Comparison of ENCODE assay signal across 17 cellular contexts in genomic region chr2:196464311-196464710, GRCh38.
DNase-seq lines count a peak whose midpoint lies in the region; ATAC-seq and TF ChIP-seq lines count a peak whose summit lies in the region.
"Had no signal": no experiment of that assay in that cellular context is flagged by ENCODE, and none has a peak within 500 bp of the region (broad histone marks: within the 10 kb centered on the region; RNA-seq: fewer than 3 reads in every experiment).

No MANE protein-coding gene starts in this region.

- H3K9me1 ChIP-seq in IMR-90 (ENCODE audit: insufficient read depth, low read length): no peaks in the 10 kb centered on the region

- intact Hi-C loops in IMR-90 (cut with micrococcal nuclease): loop anchor here (10.0 kb wide), 1 partner anchor 300 kb away; no protein-coding TSS in a partner anchor
- intact Hi-C loops in prostate gland (cut with DNase I): no loop called here
- intact Hi-C loops in naive thymus-derived CD4-positive, alpha-beta T cell (cut with micrococcal nuclease): no loop called here

- peaks cover 6 to 9% (median 8%) of the 10 kb centered on the region in 7 donors for H3K4me1 Mint-ChIP-seq in naive thymus-derived CD4-positive, alpha-beta T cell

- no peak overlapping the region for H3K4me2 ChIP-seq in IMR-90 (ENCODE audit: low read depth, low read length)

- peaks cover 0 to 10% (median 3%) of the 10 kb centered on the region in 11 donors for H3K9me3 Mint-ChIP-seq in naive thymus-derived CD4-positive, alpha-beta T cell

- no peaks in the 10 kb centered on the region for H4K20me1 ChIP-seq in IMR-90 (ENCODE audit: insufficient read depth, low read length)

- in situ Hi-C loops in IMR-90 (cut with MboI; ENCODE audit: low sequenced_read_pairs): no loop called here

- ATAC-seq in IMR-90 (ENCODE audit: low read depth): no peak
- no peak for ATAC-seq in naive thymus-derived CD4-positive, alpha-beta T cell
- ATAC-seq: GM12878 had no signal

- no peak overlapping the region for H3K27ac Mint-ChIP-seq in naive thymus-derived CD4-positive, alpha-beta T cell
- H3K27ac Mint-ChIP-seq: CD4-positive, alpha-beta memory T cell; HFFc6 had no signal

- TF ChIP-seq POLR2A in IMR-90 (IDR thresholded peaks at IDR 0.05; ENCODE audit: low read depth, low read length): no peak
- TF ChIP-seq POLR2A in prostate gland (IDR thresholded peaks at IDR 0.05): no peak

- no peak overlapping the region for H2BK5ac ChIP-seq in IMR-90 (ENCODE audit: low read depth, low read length, poor library complexity, severe bottlenecking)

- H3K36me3 Mint-ChIP-seq in naive thymus-derived CD4-positive, alpha-beta T cell: no peaks in the 10 kb centered on the region
- H3K36me3 Mint-ChIP-seq: CD4-positive, alpha-beta memory T cell had no signal

- no peak overlapping the region for H4K5ac ChIP-seq in IMR-90 (ENCODE audit: low read depth, low read length)

- H2BK20ac ChIP-seq in IMR-90 (ENCODE audit: low read depth, low read length): no peak overlapping the region

- H2AK5ac ChIP-seq in IMR-90 (ENCODE audit: low read depth, low read length): no peak overlapping the region

- no peak overlapping the region for H3K9ac ChIP-seq in IMR-90 (ENCODE audit: low read depth, low read length)

- no peak overlapping the region for H3K4ac ChIP-seq in IMR-90 (ENCODE audit: low read depth, low read length)

- peaks cover 18 to 66% (median 41%) of the 10 kb centered on the region in 5 donors for H3K27me3 Mint-ChIP-seq in naive thymus-derived CD4-positive, alpha-beta T cell

- no peak overlapping the region for H4K91ac ChIP-seq in IMR-90 (ENCODE audit: insufficient read depth, low read depth, low read length)

- no peak overlapping the region for H3K4me3 ChIP-seq in IMR-90 (ENCODE audit: insufficient read depth, low read depth, low read length)
- no peak overlapping the region for H3K4me3 ChIP-seq in foreskin fibroblast (ENCODE audit: low read depth in 1 of 2, low read length in 2 of 2)
- no peak overlapping the region for H3K4me3 ChIP-seq in prostate gland
- H3K4me3 ChIP-seq in naive thymus-derived CD4-positive, alpha-beta T cell (ENCODE audit: low read length): no peak overlapping the region
- H3K4me3 ChIP-seq in right atrium auricular region: no peak overlapping the region
- H3K4me3 ChIP-seq: GM12878, SJCRH30 had no signal

- no peak overlapping the region for H3K27ac ChIP-seq in IMR-90 (ENCODE audit: insufficient read depth, low read length)
- no peak overlapping the region for H3K27ac ChIP-seq in prostate gland
- H3K27ac ChIP-seq in naive thymus-derived CD4-positive, alpha-beta T cell (ENCODE audit: low read depth, low read length): no peak overlapping the region
- H3K27ac ChIP-seq in right atrium auricular region: no peak overlapping the region
- H3K27ac ChIP-seq: SJCRH30 had no signal

- H3K4me1 ChIP-seq in IMR-90 (ENCODE audit: control insufficient read depth, insufficient read depth, low read length) (no peaks in the 10 kb centered on the region), prostate gland (replicated peaks) (no peaks in the 10 kb centered on the region), right atrium auricular region (no peaks in the 10 kb centered on the region)
- H3K4me1 ChIP-seq in naive thymus-derived CD4-positive, alpha-beta T cell (ENCODE audit: control insufficient read depth in 2 of 2, insufficient read depth in 2 of 2, low read length in 2 of 2): peaks cover 0 to 3% of the 10 kb centered on the region in 2 donors
- H3K4me1 ChIP-seq: SJCRH30 had no signal

- H3K56ac ChIP-seq in IMR-90 (ENCODE audit: extremely low read depth, insufficient read depth, low read length): no peak overlapping the region

- no peak overlapping the region for H3K23ac ChIP-seq in IMR-90 (ENCODE audit: low read depth, low read length)

- POLR2A ChIA-PET in IMR-90 (lab: Charles Lee; ENCODE audit: unreplicated experiment): no interaction called here
- POLR2A ChIA-PET in naive thymus-derived CD4-positive, alpha-beta T cell (lab: Charles Lee): no interaction called here

- H3K36me3 ChIP-seq in IMR-90 (ENCODE audit: control insufficient read depth, insufficient read depth, low read length): no peaks in the 10 kb centered on the region
- H3K36me3 ChIP-seq in prostate gland: no peaks in the 10 kb centered on the region
- H3K36me3 ChIP-seq in naive thymus-derived CD4-positive, alpha-beta T cell (ENCODE audit: control insufficient read depth in 2 of 3, insufficient read depth in 3 of 3, low read length in 3 of 3): no peaks in the 10 kb centered on the region
- H3K36me3 ChIP-seq in right atrium auricular region: no peaks in the 10 kb centered on the region
- H3K36me3 ChIP-seq: SJCRH30 had no signal

- no peak overlapping the region for H3K14ac ChIP-seq in IMR-90 (replicated peaks; ENCODE audit: low read depth, low read length)

- H4K8ac ChIP-seq in IMR-90 (ENCODE audit: low read depth in 2 of 2, low read length in 2 of 2): no peak overlapping the region

- dilution Hi-C loops in IMR-90 (cut with HindIII; ENCODE audit: low sequenced_read_pairs, unreplicated experiment): no loop called here

- H2AK9ac ChIP-seq in IMR-90 (replicated peaks; ENCODE audit: low read depth, low read length, poor library complexity): no peak overlapping the region

- BruUV-seq in IMR-90 (replicated peaks; lab: Mats Ljungman, UMichigan): no TSS peak

- H3K27me3 ChIP-seq in IMR-90 (ENCODE audit: control insufficient read depth, insufficient read depth, low read length) (peaks cover 6% of the 10 kb centered on the region), prostate gland (replicated peaks; ENCODE audit: insufficient read depth) (no peaks in the 10 kb centered on the region), right atrium auricular region (no peaks in the 10 kb centered on the region)
- H3K27me3 ChIP-seq in naive thymus-derived CD4-positive, alpha-beta T cell (ENCODE audit: control insufficient read depth in 2 of 2, insufficient read depth in 2 of 2, low read length in 2 of 2): no peaks in the 10 kb centered on the region
- H3K27me3 ChIP-seq: SJCRH30 had no signal

- H3K4me3 Mint-ChIP-seq in naive thymus-derived CD4-positive, alpha-beta T cell: no peak overlapping the region
- H3K4me3 Mint-ChIP-seq: CD4-positive, alpha-beta memory T cell; HFFc6 had no signal

- no peaks in the 10 kb centered on the region for H3K79me1 ChIP-seq in IMR-90 (ENCODE audit: low read depth in 1 of 2, low read length in 2 of 2)

- H2BK120ac ChIP-seq in IMR-90 (ENCODE audit: low read depth, low read length): no peak overlapping the region

- CTCF ChIA-PET in IMR-90 (lab: Yijun Ruan, JAX): interaction anchor here (3.5 kb wide), 1 partner anchor 11 kb away, joined by 13 read pairs; no protein-coding TSS in a partner anchor
- CTCF ChIA-PET in naive thymus-derived CD4-positive, alpha-beta T cell (lab: Charles Lee): interaction anchor here (0.7 kb wide), 1 partner anchor 332 kb away, joined by 3 read pairs; no protein-coding TSS in a partner anchor

- H2BK15ac ChIP-seq in IMR-90 (ENCODE audit: low read depth, low read length): no peak overlapping the region

- TF ChIP-seq RAD21 in IMR-90 (IDR thresholded peaks at IDR 0.05; ENCODE audit: low read length): no peak

- H3K9me3 ChIP-seq in IMR-90 (ENCODE audit: control insufficient read depth, insufficient read depth, low read length): no peaks in the 10 kb centered on the region
- H3K9me3 ChIP-seq in prostate gland: no peaks in the 10 kb centered on the region
- no peaks in the 10 kb centered on the region for H3K9me3 ChIP-seq in naive thymus-derived CD4-positive, alpha-beta T cell (ENCODE audit: control insufficient read depth in 2 of 3, low read length in 3 of 3)
- H3K9me3 ChIP-seq in right atrium auricular region: no peaks in the 10 kb centered on the region
- H3K9me3 ChIP-seq: SJCRH30 had no signal

- H2AFZ ChIP-seq in IMR-90 (replicated peaks; ENCODE audit: low read length, poor library complexity): no peak overlapping the region

- no peak for TF ChIP-seq CTCF in IMR-90 (conservative IDR thresholded peaks at IDR 0.05; ENCODE audit: low read depth, low read length)
- no peak for TF ChIP-seq CTCF in foreskin fibroblast (IDR thresholded peaks at IDR 0.05; ENCODE audit: low read depth, low read length)
- no peak for TF ChIP-seq CTCF in prostate gland (IDR thresholded peaks at IDR 0.05)
- no peak for TF ChIP-seq CTCF in right atrium auricular region (IDR thresholded peaks at IDR 0.05)

- H3K18ac ChIP-seq in IMR-90 (ENCODE audit: low read depth, low read length): no peak overlapping the region

- DNase-seq in DMS53 treated with DMSO at 0.1 percent for 48 hours (lab: John Stamatoyannopoulos, UW; ENCODE audit: unreplicated experiment): peak; percentile 3
- peak; percentile 26 for DNase-seq in IMR-90
- peak; percentile 70 for DNase-seq in RPMI7951 (ENCODE audit: low read depth)
- peak; percentile 4 to 39 for DNase-seq in foreskin fibroblast
- DNase-seq in prostate gland (ENCODE audit: low spot score): no peak
- no peak for DNase-seq in naive thymus-derived CD4-positive, alpha-beta T cell
- no peak for DNase-seq in right atrium auricular region (ENCODE audit: low spot score)
- DNase-seq in stimulated activated CD4-positive, alpha-beta T cell treated with anti-CD3 and anti-CD28 coated beads, Interleukin-4, amount 100 ng/mL, for 1 hour: no peak
- DNase-seq: CD4-positive, alpha-beta memory T cell; DMS79 treated with DMSO at 0.1 percent for 48 hours; GDM1; HFFc6; Kasumi-1; NCI-H187; NCI-H748 treated with DMSO at 0.1 percent for 48 hours; SJCRH30 had no signal

- WGBS in IMR-90 (ENCODE audit: extremely low coverage in 2 of 2, insufficient read length in 1 of 2), 2 experiments: no CpG with 5 or more reads among the region's 2 CpGs
- 93% methylated on average over 2 of the region's 2 CpGs for WGBS in prostate gland

TF ChIP-seq in IMR-90, 13 proteins besides CTCF, POLR2A, EP300 and RAD21 (continues in another document):
- TF ChIP-seq ELK1 (IDR thresholded peaks at IDR 0.05; ENCODE audit: borderline replicate concordance, low read depth, low read length): no peak
- no peak for TF ChIP-seq NFE2L2 (IDR thresholded peaks at IDR 0.05; ENCODE audit: low read depth, low read length)
- TF ChIP-seq MAZ (IDR thresholded peaks at IDR 0.05; ENCODE audit: borderline replicate concordance, low read depth, low read length): no peak
- no peak for TF ChIP-seq MAFK (IDR thresholded peaks at IDR 0.05; ENCODE audit: low read depth, low read length)
- no peak for TF ChIP-seq SMC3 (IDR thresholded peaks at IDR 0.05; ENCODE audit: low read depth, low read length)
- TF ChIP-seq CEBPB (IDR thresholded peaks at IDR 0.05; ENCODE audit: low read depth, low read length): no peak
- no peak for TF ChIP-seq MXI1 (IDR thresholded peaks at IDR 0.05; ENCODE audit: borderline replicate concordance, low read depth, low read length)
- no peak for TF ChIP-seq FOS (IDR thresholded peaks at IDR 0.05; ENCODE audit: low read depth, low read length)

Comparison
In these comparisons a context has a peak if more than half of its experiments do, and no peak if none do; other contexts are left out.
1. DNase-seq: peak in DMS53 treated with DMSO at 0.1 percent for 48 hours (single experiment), IMR-90 (single experiment), RPMI7951 (single experiment) and foreskin fibroblast (2 of 2); none in prostate gland (single experiment), naive thymus-derived CD4-positive, alpha-beta T cell (0 of 9), right atrium auricular region (single experiment) and stimulated activated CD4-positive, alpha-beta T cell treated with anti-CD3 and anti-CD28 coated beads, Interleukin-4, amount 100 ng/mL, for 1 hour (single experiment).